ENCODE assay signal across 20 cellular contexts in the genomic region with DNA sequence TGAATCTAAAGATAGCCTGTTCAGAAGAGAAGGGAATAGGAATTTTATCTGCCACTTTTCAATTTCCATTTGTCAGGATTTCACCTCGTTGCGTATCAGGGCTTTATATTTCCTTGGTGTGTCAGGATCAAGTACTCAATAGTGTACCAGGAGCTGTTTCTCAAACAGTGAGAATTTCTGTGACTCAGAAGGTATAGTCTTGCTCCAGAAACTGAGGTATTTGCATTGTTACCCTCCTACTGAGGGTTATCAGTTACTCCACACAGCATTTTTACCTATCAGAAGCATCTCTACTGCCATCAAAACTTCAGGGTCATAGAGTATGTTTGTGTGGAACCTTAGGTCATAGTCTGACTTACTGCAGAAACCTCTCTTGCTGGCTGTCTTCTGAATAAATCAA.
DNase-seq lines count a peak whose midpoint lies in the region; ATAC-seq and TF ChIP-seq lines count a peak whose summit lies in the region.
"Had no signal": no experiment of that assay in that cellular context is flagged by ENCODE, and none has a peak within 500 bp of the region (broad histone marks: within the 10 kb centered on the region; RNA-seq: fewer than 3 reads in every experiment).

No MANE protein-coding gene starts in this region.

- POLR2A ChIA-PET in IMR-90 (lab: Charles Lee; ENCODE audit: unreplicated experiment): no interaction called here

- in situ Hi-C loops in IMR-90 (cut with MboI; ENCODE audit: low sequenced_read_pairs): no loop called here

- H2AFZ ChIP-seq in IMR-90 (replicated peaks; ENCODE audit: low read length, poor library complexity) (no peak overlapping the region), trophoblast cell (ENCODE audit: insufficient read depth, low read length, poor library complexity) (no peak overlapping the region)

- TF ChIP-seq RAD21 in IMR-90 (IDR thresholded peaks at IDR 0.05; ENCODE audit: low read length): no peak

- H3K18ac ChIP-seq in IMR-90 (ENCODE audit: low read depth, low read length): no peak overlapping the region
- no peak overlapping the region for H3K18ac ChIP-seq in trophoblast cell (ENCODE audit: low read length)

- H3K14ac ChIP-seq in IMR-90 (replicated peaks; ENCODE audit: low read depth, low read length) (no peak overlapping the region), trophoblast cell (ENCODE audit: low read length) (no peak overlapping the region)

- H4K5ac ChIP-seq in IMR-90 (ENCODE audit: low read depth, low read length): no peak overlapping the region

- H3K79me1 ChIP-seq in IMR-90 (ENCODE audit: low read depth in 1 of 2, low read length in 2 of 2) (no peaks in the 10 kb centered on the region), trophoblast cell (ENCODE audit: low read length) (no peaks in the 10 kb centered on the region)

- no peak overlapping the region for H2AK9ac ChIP-seq in IMR-90 (replicated peaks; ENCODE audit: low read depth, low read length, poor library complexity)

- ATAC-seq in IMR-90 (ENCODE audit: low read depth) (no peak), GM19328 (IDR thresholded peaks at IDR 0.05; ENCODE audit: unreplicated experiment) (no peak), Right ventricle myocardium inferior (no peak)

- H3K9ac ChIP-seq in IMR-90 (ENCODE audit: low read depth, low read length) (no peak overlapping the region), trophoblast cell (ENCODE audit: low read length) (no peak overlapping the region)
- H3K9ac ChIP-seq: BLaER1 had no signal

- H4K91ac ChIP-seq in IMR-90 (ENCODE audit: insufficient read depth, low read depth, low read length) (no peak overlapping the region), trophoblast cell (ENCODE audit: low read depth, low read length) (no peak overlapping the region)

- no peak overlapping the region for H3K23ac ChIP-seq in IMR-90 (ENCODE audit: low read depth, low read length)
- no peak overlapping the region for H3K23ac ChIP-seq in trophoblast cell (ENCODE audit: low read length)

- no peak overlapping the region for H2AK5ac ChIP-seq in IMR-90 (ENCODE audit: low read depth, low read length)
- H2AK5ac ChIP-seq in trophoblast cell (ENCODE audit: low read length): no peak overlapping the region

- no peak overlapping the region for H3K4me2 ChIP-seq in IMR-90 (ENCODE audit: low read depth, low read length)
- H3K4me2 ChIP-seq in trophoblast cell (ENCODE audit: low read length): no peak overlapping the region
- H3K4me2 ChIP-seq: BLaER1 had no signal

- no peak overlapping the region for H2BK12ac ChIP-seq in trophoblast cell (ENCODE audit: low read length)

- H2BK15ac ChIP-seq in IMR-90 (ENCODE audit: low read depth, low read length): no peak overlapping the region

- no peak overlapping the region for H2BK5ac ChIP-seq in IMR-90 (ENCODE audit: low read depth, low read length, poor library complexity, severe bottlenecking)
- no peak overlapping the region for H2BK5ac ChIP-seq in trophoblast cell (ENCODE audit: low read depth, low read length, poor library complexity)

- no peak for TF ChIP-seq CTCF in IMR-90 (conservative IDR thresholded peaks at IDR 0.05; ENCODE audit: low read depth, low read length)

- H3K9me3 ChIP-seq in IMR-90 (ENCODE audit: control insufficient read depth, insufficient read depth, low read length) (no peaks in the 10 kb centered on the region), trophoblast cell (ENCODE audit: insufficient read depth, low read depth, low read length) (no peaks in the 10 kb centered on the region)
- H3K9me3 ChIP-seq: BE2C, BLaER1 had no signal

- no peak overlapping the region for H2BK120ac ChIP-seq in IMR-90 (ENCODE audit: low read depth, low read length)
- H2BK120ac ChIP-seq in trophoblast cell (ENCODE audit: insufficient read depth, low read length, poor library complexity): no peak overlapping the region

- intact Hi-C loops in IMR-90 (cut with micrococcal nuclease): no loop called here
- intact Hi-C loops in Right ventricle myocardium inferior (cut with DNase I): no loop called here

- H4K12ac ChIP-seq in trophoblast cell (ENCODE audit: low read depth, low read length): no peak overlapping the region

- WGBS in IMR-90 (ENCODE audit: extremely low coverage in 2 of 2, insufficient read length in 1 of 2), 2 experiments: no CpG with 5 or more reads among the region's 2 CpGs
- WGBS in trophoblast cell (ENCODE audit: extremely low coverage, insufficient coverage, insufficient read length): no CpG with 5 or more reads among the region's 2 CpGs

- TF ChIP-seq POLR2A in IMR-90 (IDR thresholded peaks at IDR 0.05; ENCODE audit: low read depth, low read length): no peak

- H4K20me1 ChIP-seq in IMR-90 (ENCODE audit: insufficient read depth, low read length): no peaks in the 10 kb centered on the region
- H4K20me1 ChIP-seq: BLaER1 had no signal

- H3K27me3 ChIP-seq in IMR-90 (ENCODE audit: control insufficient read depth, insufficient read depth, low read length) (no peaks in the 10 kb centered on the region), trophoblast cell (ENCODE audit: insufficient read depth, low read length) (no peaks in the 10 kb centered on the region)
- H3K27me3 ChIP-seq: BE2C, BLaER1 had no signal

- H4K8ac ChIP-seq in IMR-90 (ENCODE audit: low read depth in 2 of 2, low read length in 2 of 2): no peak overlapping the region
- H4K8ac ChIP-seq in trophoblast cell (ENCODE audit: low read depth, low read length): no peak overlapping the region

- dilution Hi-C loops in IMR-90 (cut with HindIII; ENCODE audit: low sequenced_read_pairs, unreplicated experiment): no loop called here

- H3K36me3 ChIP-seq in IMR-90 (ENCODE audit: control insufficient read depth, insufficient read depth, low read length) (no peaks in the 10 kb centered on the region), trophoblast cell (ENCODE audit: control insufficient read depth in 1 of 2, insufficient read depth in 2 of 2, low read length in 2 of 2) (no peaks in the 10 kb centered on the region)
- H3K36me3 ChIP-seq: BE2C, BLaER1 had no signal

- DNase-seq in IMR-90 (peak; percentile 4), NCI-H226 (peak; percentile 62), kidney tubule cell (ENCODE audit: low spot score) (peak; percentile 17), trophoblast cell (peak; percentile 57 to 86), DMS114 treated with DMSO at 0.1 percent for 48 hours (lab: John Stamatoyannopoulos, UW; ENCODE audit: unreplicated experiment) (no peak), Right ventricle myocardium inferior (ENCODE audit: missing footprints) (no peak)
- no peak for DNase-seq in activated effector memory CD4-positive, alpha-beta T cell treated with anti-CD3 and anti-CD28 coated beads, Interleukin-2, amount 50 U/mL, for 16 hours
- DNase-seq: 8988T; ACHN; BE2C; C1 segment of cervical spinal cord; CD4-positive, alpha-beta memory T cell; CD4-positive, CD25-positive, alpha-beta regulatory T cell; CD8-positive, alpha-beta memory T cell; COR-L47; DMS 273 treated with DMSO at 0.1 percent for 48 hours; DMS79 treated with DMSO at 0.1 percent for 48 hours; GF-D8 had no signal

- H3K4me3 ChIP-seq in IMR-90 (ENCODE audit: insufficient read depth, low read depth, low read length): no peak overlapping the region
- H3K4me3 ChIP-seq in trophoblast cell (ENCODE audit: low read depth, low read length): no peak overlapping the region
- H3K4me3 ChIP-seq: BLaER1 had no signal

- H3K4me1 ChIP-seq in IMR-90 (ENCODE audit: control insufficient read depth, insufficient read depth, low read length) (peaks cover 2% of the 10 kb centered on the region; the same call in 1 of the 2 replicates), trophoblast cell (ENCODE audit: control insufficient read depth in 1 of 2, insufficient read depth in 2 of 2, low read length in 2 of 2) (no peaks in the 10 kb centered on the region)
- H3K4me1 ChIP-seq: BE2C, BLaER1 had no signal

- CTCF ChIA-PET in IMR-90 (lab: Yijun Ruan, JAX): no interaction called here

- no TSS peak for BruUV-seq in IMR-90 (replicated peaks; lab: Mats Ljungman, UMichigan)

- H3K9me1 ChIP-seq in IMR-90 (ENCODE audit: insufficient read depth, low read length): no peaks in the 10 kb centered on the region

- no peak overlapping the region for H3K27ac ChIP-seq in IMR-90 (ENCODE audit: insufficient read depth, low read length)
- no peak overlapping the region for H3K27ac ChIP-seq in trophoblast cell (ENCODE audit: low read depth, low read length)
- H3K27ac ChIP-seq: BLaER1 had no signal

- H3K4ac ChIP-seq in IMR-90 (ENCODE audit: low read depth, low read length): no peak overlapping the region
- H3K4ac ChIP-seq in trophoblast cell (ENCODE audit: low read depth, low read length): no peak overlapping the region

- H3K56ac ChIP-seq in IMR-90 (ENCODE audit: extremely low read depth, insufficient read depth, low read length): no peak overlapping the region

- H3K79me2 ChIP-seq in trophoblast cell (ENCODE audit: control insufficient read depth, insufficient read depth, low read length, poor library complexity): no peaks in the 10 kb centered on the region

- H2BK20ac ChIP-seq in IMR-90 (ENCODE audit: low read depth, low read length): no peak overlapping the region

TF ChIP-seq in IMR-90, 13 proteins besides CTCF, POLR2A, EP300 and RAD21 (continues in another document):
- TF ChIP-seq NFE2L2 (IDR thresholded peaks at IDR 0.05; ENCODE audit: low read depth, low read length): no peak
- TF ChIP-seq, protein P1, sequence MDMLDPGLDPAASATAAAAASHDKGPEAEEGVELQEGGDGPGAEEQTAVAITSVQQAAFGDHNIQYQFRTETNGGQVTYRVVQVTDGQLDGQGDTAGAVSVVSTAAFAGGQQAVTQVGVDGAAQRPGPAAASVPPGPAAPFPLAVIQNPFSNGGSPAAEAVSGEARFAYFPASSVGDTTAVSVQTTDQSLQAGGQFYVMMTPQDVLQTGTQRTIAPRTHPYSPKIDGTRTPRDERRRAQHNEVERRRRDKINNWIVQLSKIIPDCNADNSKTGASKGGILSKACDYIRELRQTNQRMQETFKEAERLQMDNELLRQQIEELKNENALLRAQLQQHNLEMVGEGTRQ (IDR thresholded peaks at IDR 0.05; ENCODE audit: low read depth, low read length): no peak
- no peak for TF ChIP-seq MXI1 (IDR thresholded peaks at IDR 0.05; ENCODE audit: borderline replicate concordance, low read depth, low read length)
- TF ChIP-seq RFX5 (IDR thresholded peaks at IDR 0.05; ENCODE audit: low read depth, low read length): no peak
- no peak for TF ChIP-seq CHD1 (IDR thresholded peaks at IDR 0.05; ENCODE audit: low read depth, low read length)
- TF ChIP-seq RCOR1 (IDR thresholded peaks at IDR 0.05; ENCODE audit: insufficient replicate concordance, low read length): no peak
- no peak for TF ChIP-seq BHLHE40 (IDR thresholded peaks at IDR 0.05; ENCODE audit: low read depth, low read length)
- no peak for TF ChIP-seq FOS (IDR thresholded peaks at IDR 0.05; ENCODE audit: low read depth, low read length)
- TF ChIP-seq MAZ (IDR thresholded peaks at IDR 0.05; ENCODE audit: borderline replicate concordance, low read depth, low read length): no peak
- TF ChIP-seq MAFK (IDR thresholded peaks at IDR 0.05; ENCODE audit: low read depth, low read length): no peak
- TF ChIP-seq CEBPB (IDR thresholded peaks at IDR 0.05; ENCODE audit: low read depth, low read length): no peak

Comparison
In these comparisons a context has a peak if more than half of its experiments do, and no peak if none do; other contexts are left out.
1. DNase-seq: peak in IMR-90 (single experiment), NCI-H226 (single experiment), kidney tubule cell (single experiment) and trophoblast cell (2 of 2); none in DMS114 treated with DMSO at 0.1 percent for 48 hours (single experiment), Right ventricle myocardium inferior (single experiment) and activated effector memory CD4-positive, alpha-beta T cell treated with anti-CD3 and anti-CD28 coated beads, Interleukin-2, amount 50 U/mL, for 16 hours (single experiment).